In genomic region chr18:23627325-23627724, GRCh38 we compare ENCODE assay signal across 11 cellular contexts. TPM values are rescaled to one million over a fixed set of nuclear protein-coding genes. Genes with fewer than 3 reads are reported as not detected.
DNase-seq lines count a peak whose midpoint lies in the region; ATAC-seq and TF ChIP-seq lines count a peak whose summit lies in the region.
"Had no signal": no experiment of that assay in that cellular context is flagged by ENCODE, and none has a peak within 500 bp of the region (broad histone marks: within the 10 kb centered on the region; RNA-seq: fewer than 3 reads in every experiment).

No MANE protein-coding gene starts in this region.

- H3K27ac ChIP-seq in stomach: peak overlapping the region in 3 of 5 donors; percentile 6 to 67 (median 40)
- H3K27ac ChIP-seq: neutrophil had no signal

- H3K27me3 ChIP-seq in stomach: no peaks in the 10 kb centered on the region

- peak; percentile 27 for DNase-seq in HK-2 (ENCODE audit: unreplicated experiment)
- peak; percentile 70 for DNase-seq in fibroblast of villous mesenchyme (ENCODE audit: low read depth)
- no peak for DNase-seq in stomach
- DNase-seq in posterior cingulate gyrus: no peak
- no peak for DNase-seq in HUDEP-2 (lab: John Stamatoyannopoulos, UW; ENCODE audit: unreplicated experiment in 76 of 76)
- no peak for DNase-seq in ecto neural progenitor cell (ENCODE audit: low spot score)
- DNase-seq: Kasumi-1, T-helper 1 cell had no signal

- H3K4me1 ChIP-seq in stomach: peaks cover 5 to 46% (median 18%) of the 10 kb centered on the region in 4 donors
- H3K4me1 ChIP-seq: HAP-1 had no signal

- no peaks in the 10 kb centered on the region for H3K9me3 ChIP-seq in stomach
- H3K9me3 ChIP-seq: HAP-1, neutrophil had no signal

- no peak for TF ChIP-seq EP300 in stomach (IDR thresholded peaks at IDR 0.05)

- H3K36me3 ChIP-seq in stomach: no peaks in the 10 kb centered on the region
- H3K36me3 ChIP-seq: HAP-1, neutrophil had no signal

- H3K4me3 ChIP-seq in fibroblast of villous mesenchyme (ENCODE audit: low read depth, low read length): no peak overlapping the region
- H3K4me3 ChIP-seq in stomach: no peak overlapping the region
- H3K4me3 ChIP-seq: HAP-1 had no signal

- intact Hi-C loops in stomach (cut with DNase I; ENCODE audit: low total_unique reads) (loop anchor here (10.0 kb wide), 1 partner anchor 67 kb away; no protein-coding TSS in a partner anchor), posterior cingulate gyrus (cut with DNase I) (loop anchor here (10.0 kb wide), 1 partner anchor 487 kb away; no protein-coding TSS in a partner anchor)

- ATAC-seq in SK-N-SH treated with all-trans-retinoic acid at 6 μM for 48 hours: peak; percentile 83

- TF ChIP-seq CTCF in fibroblast of villous mesenchyme (IDR thresholded peaks at IDR 0.05; ENCODE audit: insufficient read depth, low read depth, low read length) (no peak), stomach (IDR thresholded peaks at IDR 0.05) (no peak)

- 23 to 37% (median 34%) methylated on average over 3 of the region's 3 CpGs for WGBS in stomach, 5 donors

- TF ChIP-seq POLR2A in stomach (IDR thresholded peaks at IDR 0.05): no peak

TF ChIP-seq in SK-N-SH treated with all-trans-retinoic acid at 6 μM for 48 hours, 23 proteins besides CTCF, POLR2A, EP300 and RAD21:
- TF ChIP-seq ESRRG (CRISPR knock-in tag; IDR thresholded peaks at IDR 0.05) (no peak), CSRNP3 (CRISPR knock-in tag; IDR thresholded peaks at IDR 0.05) (no peak), ZFP30 (CRISPR knock-in tag; IDR thresholded peaks at IDR 0.05) (no peak), PPARA (CRISPR knock-in tag; IDR thresholded peaks at IDR 0.05; ENCODE audit: borderline replicate concordance) (no peak), BACH2 (CRISPR knock-in tag; IDR thresholded peaks at IDR 0.05; ENCODE audit: borderline replicate concordance) (no peak), GLIS3 (CRISPR knock-in tag; IDR thresholded peaks at IDR 0.05) (no peak), ARNTL (CRISPR knock-in tag; IDR thresholded peaks at IDR 0.05; ENCODE audit: borderline replicate concordance, low read depth) (no peak), ZNF8 (CRISPR knock-in tag; IDR thresholded peaks at IDR 0.05) (no peak), RARB (CRISPR knock-in tag; IDR thresholded peaks at IDR 0.05) (no peak), ISL1 (CRISPR knock-in tag; IDR thresholded peaks at IDR 0.05) (no peak), TOX (CRISPR knock-in tag; IDR thresholded peaks at IDR 0.05; ENCODE audit: borderline replicate concordance) (no peak), CREB5 (CRISPR knock-in tag; IDR thresholded peaks at IDR 0.05; ENCODE audit: low read depth) (no peak), POU6F1 (CRISPR knock-in tag; IDR thresholded peaks at IDR 0.05; ENCODE audit: borderline replicate concordance, low read depth) (no peak), ZFP3 (CRISPR knock-in tag; IDR thresholded peaks at IDR 0.05) (no peak), ZNF565 (CRISPR knock-in tag; conservative IDR thresholded peaks at IDR 0.05; ENCODE audit: low read depth) (no peak), ZNF70 (CRISPR knock-in tag; IDR thresholded peaks at IDR 0.05) (no peak)

RNA-seq across cellular contexts. Expression of gene ANKRD29, which starts 35.4 kb away (rescaled TPM):
- total RNA-seq in fibroblast of villous mesenchyme (0.43 and 0.97 TPM in 2 replicates), stomach (100 to 1,000 TPM in 1 of 5 donors, 10 to 100 TPM in 2, 1 to 10 TPM in 2; 1.2 to 150 (median 10.1) TPM)
- polyA plus RNA-seq in stomach: 10 to 100 TPM in 2 of 3 donors, 1 to 10 TPM in 1; 8.2 to 16.5 (median 13.2) TPM

RNA-seq across cellular contexts. Expression of gene NPC1, which starts 41.0 kb away (rescaled TPM):
- total RNA-seq in fibroblast of villous mesenchyme: 34.5 and 38.4 TPM in 2 replicates
- total RNA-seq in stomach: 100 to 1,000 TPM in 1 of 5 donors, 10 to 100 TPM in 4; 58.0 to 219 (median 61.7) TPM
- polyA plus RNA-seq in stomach: 10 to 100 TPM in 2 of 3 donors, 1 to 10 TPM in 1; 7.6 to 20.0 (median 11.9) TPM

Comparison
In these comparisons a context has a peak if more than half of its experiments do, and no peak if none do; other contexts are left out.
1. DNase-seq: peak in HK-2 (single experiment) and fibroblast of villous mesenchyme (single experiment); none in stomach (single experiment), posterior cingulate gyrus (0 of 10), HUDEP-2 (0 of 76) and ecto neural progenitor cell (single experiment).